Comparison of ENCODE assay signal across 8 cellular contexts in genomic region chr22:40183029-40183581, GRCh38. TPM values are rescaled to one million over a fixed set of nuclear protein-coding genes. Genes with fewer than 3 reads are reported as not detected.
DNase-seq lines count a peak whose midpoint lies in the region; ATAC-seq and TF ChIP-seq lines count a peak whose summit lies in the region.

No MANE protein-coding gene starts in this region.

- intact Hi-C loops in activated B cell treated with CpG ODN at 0.5 μM for 24 hours (cut with micrococcal nuclease) (no loop called here), sciatic nerve (cut with DNase I) (no loop called here)

- POLR2A ChIA-PET in activated B cell treated with CpG ODN at 0.5 μM for 24 hours (lab: Charles Lee) = interaction anchor here (1.6 kb wide), 1 partner anchor 139 kb away, joined by 8 read pairs; no protein-coding TSS in a partner anchor

- TF ChIP-seq CTCF in activated B cell treated with CpG ODN at 0.5 μM for 24 hours (IDR thresholded peaks at IDR 0.05) (no peak), glutamatergic neuron (IDR thresholded peaks at IDR 0.05; ENCODE audit: partially characterized antibody, unreplicated experiment) (no peak)

- DNase-seq in NCI-H2029 treated with DMSO at 0.1 percent for 48 hours (lab: John Stamatoyannopoulos, UW) = peak; percentile 6
- no peak for DNase-seq in NCI-H2029 (lab: John Stamatoyannopoulos, UW)
- DNase-seq in activated B cell treated with CpG ODN at 0.5 μM for 24 hours = no peak
- no peak for DNase-seq in glutamatergic neuron
- no peak for DNase-seq in sciatic nerve (ENCODE audit: low spot score)
- DNase-seq in NCI-H1105 treated with DMSO at 0.1 percent for 48 hours (lab: John Stamatoyannopoulos, UW) = no peak
- no peak for DNase-seq in activated CD4-positive, alpha-beta T cell treated with anti-CD3 and anti-CD28 coated beads for 1 hour

- H3K4me3 Mint-ChIP-seq in activated B cell treated with CpG ODN at 0.5 μM for 24 hours (peak overlapping the region; percentile 62), glutamatergic neuron (ENCODE audit: unreplicated experiment) (peak overlapping the region; percentile 30)

- ATAC-seq in activated B cell treated with CpG ODN at 0.5 μM for 24 hours (ENCODE audit: low read depth) (peak; percentile 48), sciatic nerve (peak; percentile 69), GM19035 (IDR thresholded peaks at IDR 0.05; ENCODE audit: unreplicated experiment) (no peak)

- H3K27me3 Mint-ChIP-seq in activated B cell treated with CpG ODN at 0.5 μM for 24 hours (no peaks in the 10 kb centered on the region), glutamatergic neuron (ENCODE audit: unreplicated experiment) (no peaks in the 10 kb centered on the region)

- peaks cover 30% of the 10 kb centered on the region for H3K36me3 Mint-ChIP-seq in activated B cell treated with CpG ODN at 0.5 μM for 24 hours (ENCODE audit: low read depth)
- no peaks in the 10 kb centered on the region for H3K36me3 Mint-ChIP-seq in glutamatergic neuron (ENCODE audit: unreplicated experiment)

- H3K27ac Mint-ChIP-seq in activated B cell treated with CpG ODN at 0.5 μM for 24 hours (peak overlapping the region; percentile 68), glutamatergic neuron (ENCODE audit: unreplicated experiment) (peak overlapping the region; percentile 34)

- CTCF ChIA-PET in activated B cell treated with CpG ODN at 0.5 μM for 24 hours (lab: Charles Lee) = no interaction called here

- H3K9me3 Mint-ChIP-seq in activated B cell treated with CpG ODN at 0.5 μM for 24 hours = no peaks in the 10 kb centered on the region
- peaks cover 10% of the 10 kb centered on the region for H3K9me3 Mint-ChIP-seq in glutamatergic neuron (ENCODE audit: unreplicated experiment)

- H3K4me1 Mint-ChIP-seq in activated B cell treated with CpG ODN at 0.5 μM for 24 hours (peaks cover 71% of the 10 kb centered on the region), glutamatergic neuron (ENCODE audit: low read depth, unreplicated experiment) (peaks cover 25% of the 10 kb centered on the region)

RNA-seq across cellular contexts. Expression of gene TNRC6B, which starts 5.4 kb away (rescaled TPM):
- total RNA-seq in activated B cell treated with CpG ODN at 0.5 μM for 24 hours = 84.6 and 95.2 TPM in 2 replicates
- total RNA-seq in glutamatergic neuron (ENCODE audit: unreplicated experiment) = 62.0 TPM
- total RNA-seq in sciatic nerve = 86.0 TPM
